8 cellular contexts compared by ENCODE assay signal in genomic region chr6:116971959-116972358, GRCh38.
DNase-seq lines count a peak whose midpoint lies in the region; ATAC-seq and TF ChIP-seq lines count a peak whose summit lies in the region.

No MANE protein-coding gene starts in this region.

- no peaks in the 10 kb centered on the region for H3K4me1 ChIP-seq in mucosa of descending colon (ENCODE audit: low read depth)
- H3K4me1 ChIP-seq in aorta (ENCODE audit: control insufficient read depth in 1 of 2, insufficient read depth in 2 of 2, low read length in 2 of 2) = peaks cover 0 to 1% of the 10 kb centered on the region in 2 donors

- no peak overlapping the region for H3K27ac ChIP-seq in aorta (ENCODE audit: low read depth in 1 of 2, low read length in 2 of 2)

- ATAC-seq in GM18909 (IDR thresholded peaks at IDR 0.05; ENCODE audit: poor library complexity, unreplicated experiment) (peak; percentile 72), HG03354 (IDR thresholded peaks at IDR 0.05; ENCODE audit: poor library complexity, severe bottlenecking, unreplicated experiment) (peak; percentile 71), mucosa of descending colon (peak; percentile 66), aorta (ENCODE audit: low FRiP score) (no peak)

- DNase-seq in DMS53 (lab: John Stamatoyannopoulos, UW) (peak; percentile 69), NCI-H526 (lab: John Stamatoyannopoulos, UW) (peak; percentile 20 to 71), cardiac fibroblast (ENCODE audit: low read depth in 2 of 2) (peak; percentile 44 to 66), mucosa of descending colon (peak in 1 of 3 donors; percentile 44), C1 segment of cervical spinal cord (lab: John Stamatoyannopoulos, UW) (no peak), aorta (no peak)

- peak; percentile 54 for TF ChIP-seq CTCF in cardiac fibroblast (IDR thresholded peaks at IDR 0.05; ENCODE audit: low read depth, low read length)
- peak; percentile 50 for TF ChIP-seq CTCF in mucosa of descending colon (IDR thresholded peaks at IDR 0.05)

- intact Hi-C loops in mucosa of descending colon (cut with DNase I, micrococcal nuclease) (loop anchor here in 1 of 2 donors (2.0 to 5.0 kb wide), 2 partner anchors 217 to 345 kb away; no protein-coding TSS in a partner anchor), aorta (cut with DNase I) (no loop called here)

- H3K4me3 ChIP-seq in cardiac fibroblast (replicated peaks in 1 of 2; ENCODE audit: low read depth in 2 of 2, low read length in 2 of 2) = no peak overlapping the region
- H3K4me3 ChIP-seq in mucosa of descending colon = no peak overlapping the region
- H3K4me3 ChIP-seq in aorta (ENCODE audit: low read length in 2 of 2) = no peak overlapping the region

- no peaks in the 10 kb centered on the region for H3K27me3 ChIP-seq in aorta (ENCODE audit: control insufficient read depth in 1 of 2, insufficient read depth in 2 of 2, low read length in 1 of 2)

- H3K36me3 ChIP-seq in mucosa of descending colon (ENCODE audit: low read depth) (no peaks in the 10 kb centered on the region), aorta (ENCODE audit: control insufficient read depth in 1 of 2, insufficient read depth in 2 of 2, low read length in 1 of 2) (no peaks in the 10 kb centered on the region)

- H3K9me3 ChIP-seq in mucosa of descending colon (no peaks in the 10 kb centered on the region), aorta (ENCODE audit: control insufficient read depth, low read length) (peaks cover 2% of the 10 kb centered on the region)

- 1 to 3% methylated on average over 1 of the region's 1 CpG for WGBS in aorta, 2 donors

Comparison
In these comparisons a context has a peak if more than half of its experiments do, and no peak if none do; other contexts are left out.
1. DNase-seq: peak in DMS53 (single experiment), NCI-H526 (2 of 2) and cardiac fibroblast (2 of 2); none in C1 segment of cervical spinal cord (0 of 14) and aorta (0 of 2).